9 cellular contexts compared by ENCODE assay signal in genomic region chr19:2719910-2720776, GRCh38. TPM values are rescaled to one million over a fixed set of nuclear protein-coding genes. Genes with fewer than 3 reads are reported as not detected.
DNase-seq lines count a peak whose midpoint lies in the region; ATAC-seq and TF ChIP-seq lines count a peak whose summit lies in the region.
"Had no signal": no experiment of that assay in that cellular context is flagged by ENCODE, and none has a peak within 500 bp of the region (broad histone marks: within the 10 kb centered on the region; RNA-seq: fewer than 3 reads in every experiment).

No MANE protein-coding gene starts in this region.

- CTCF ChIA-PET in activated CD4-positive, alpha-beta T cell treated with anti-CD3 and anti-CD28 coated beads, Interleukin-2, amount 10 ng/mL, durations not matched to agents 7 days and 5 days (lab: Charles Lee): interaction anchor here (1.0 kb wide), 1 partner anchor 67 kb away, joined by 3 read pairs; no protein-coding TSS in a partner anchor

- peaks cover 4% of the 10 kb centered on the region for H3K9me3 Mint-ChIP-seq in memory B cell
- peaks cover 8% of the 10 kb centered on the region for H3K9me3 Mint-ChIP-seq in activated CD4-positive, alpha-beta T cell treated with anti-CD3 and anti-CD28 coated beads, Interleukin-2, amount 10 ng/mL, durations not matched to agents 7 days and 5 days

- H3K27ac ChIP-seq in 22Rv1: peak overlapping the region; percentile 65

- TF ChIP-seq CTCF in 22Rv1 (IDR thresholded peaks at IDR 0.05): no peak
- TF ChIP-seq CTCF in mucosa of descending colon (IDR thresholded peaks at IDR 0.05): no peak

- peak; percentile 34 for ATAC-seq in memory B cell (ENCODE audit: low read depth)
- no peak for ATAC-seq in mucosa of descending colon
- ATAC-seq in GM19324 (IDR thresholded peaks at IDR 0.05; ENCODE audit: low FRiP score, unreplicated experiment): no peak

- H3K27me3 Mint-ChIP-seq in memory B cell: no peaks in the 10 kb centered on the region
- H3K27me3 Mint-ChIP-seq in activated CD4-positive, alpha-beta T cell treated with anti-CD3 and anti-CD28 coated beads, Interleukin-2, amount 10 ng/mL, durations not matched to agents 7 days and 5 days: peaks cover 20% of the 10 kb centered on the region

- H3K4me1 Mint-ChIP-seq in memory B cell: peaks cover 33% of the 10 kb centered on the region
- H3K4me1 Mint-ChIP-seq in activated CD4-positive, alpha-beta T cell treated with anti-CD3 and anti-CD28 coated beads, Interleukin-2, amount 10 ng/mL, durations not matched to agents 7 days and 5 days: peaks cover 3% of the 10 kb centered on the region

- peak overlapping the region; percentile 46 for H3K4me3 ChIP-seq in H7 (ENCODE audit: insufficient read depth, low read depth, low read length)
- H3K4me3 ChIP-seq in mucosa of descending colon: no peak overlapping the region

- H3K27me3 ChIP-seq in H7 (ENCODE audit: control insufficient read depth, insufficient read depth, low read length): peaks cover 11% of the 10 kb centered on the region

- peak overlapping the region; percentile 83 for H3K27ac Mint-ChIP-seq in memory B cell
- no peak overlapping the region for H3K27ac Mint-ChIP-seq in activated CD4-positive, alpha-beta T cell treated with anti-CD3 and anti-CD28 coated beads, Interleukin-2, amount 10 ng/mL, durations not matched to agents 7 days and 5 days

- H3K4me1 ChIP-seq in mucosa of descending colon (ENCODE audit: low read depth): no peaks in the 10 kb centered on the region

- peaks cover 7% of the 10 kb centered on the region for H3K9me3 ChIP-seq in mucosa of descending colon

- intact Hi-C loops in mucosa of descending colon (cut with DNase I, micrococcal nuclease): no loop called here

- peak overlapping the region; percentile 82 for H3K4me3 Mint-ChIP-seq in memory B cell
- no peak overlapping the region for H3K4me3 Mint-ChIP-seq in activated CD4-positive, alpha-beta T cell treated with anti-CD3 and anti-CD28 coated beads, Interleukin-2, amount 10 ng/mL, durations not matched to agents 7 days and 5 days

- POLR2A ChIA-PET in activated CD4-positive, alpha-beta T cell treated with anti-CD3 and anti-CD28 coated beads, Interleukin-2, amount 10 ng/mL, durations not matched to agents 7 days and 5 days (lab: Charles Lee): no interaction called here

- no peaks in the 10 kb centered on the region for H3K36me3 ChIP-seq in H7 (replicated peaks; ENCODE audit: control insufficient read depth, insufficient read depth, low read length)
- H3K36me3 ChIP-seq in mucosa of descending colon (ENCODE audit: low read depth): no peaks in the 10 kb centered on the region

- peaks cover 5% of the 10 kb centered on the region for H3K36me3 Mint-ChIP-seq in memory B cell
- H3K36me3 Mint-ChIP-seq in activated CD4-positive, alpha-beta T cell treated with anti-CD3 and anti-CD28 coated beads, Interleukin-2, amount 10 ng/mL, durations not matched to agents 7 days and 5 days (ENCODE audit: low read depth): no peaks in the 10 kb centered on the region

- DNase-seq in H7: peak; percentile 91
- DNase-seq in cerebellar cortex (ENCODE audit: low spot score): peak; percentile 40
- DNase-seq in memory B cell (ENCODE audit: low spot score in 2 of 2): no peak
- no peak for DNase-seq in mucosa of descending colon
- no peak for DNase-seq in NCI-H2107 treated with DMSO at 0.1 percent for 48 hours (lab: John Stamatoyannopoulos, UW; ENCODE audit: unreplicated experiment)
- DNase-seq in activated CD4-positive, alpha-beta T cell treated with anti-CD3 and anti-CD28 coated beads, Interleukin-2, amount 10 ng/mL, durations not matched to agents 7 days and 5 days: no peak
- DNase-seq: effector memory CD4-positive, alpha-beta T cell had no signal

RNA-seq across cellular contexts. Expression of gene DIRAS1, which starts 1.0 kb away (rescaled TPM):
- 8.2 and 12.2 TPM in 2 replicates for total RNA-seq in H7 (2014; rRNA removed; shearing (Covaris generic))
- 1 to 10 TPM in 1 of 3 donors, under 1 TPM in 2; 0.20 to 1.7 (median 0.80) TPM for total RNA-seq in mucosa of descending colon
- total RNA-seq in activated CD4-positive, alpha-beta T cell treated with anti-CD3 and anti-CD28 coated beads, Interleukin-2, amount 10 ng/mL, durations not matched to agents 7 days and 5 days: not detected

RNA-seq across cellular contexts. Expression of gene GNG7, which starts 17.6 kb away (rescaled TPM):
- total RNA-seq in H7 (2014; rRNA removed; shearing (Covaris generic)): 1.1 and 1.5 TPM in 2 replicates
- total RNA-seq in mucosa of descending colon: 1 to 10 TPM; 2.5 to 6.9 (median 2.9) TPM
- 1 to 10 TPM; 1.1 to 1.2 TPM for total RNA-seq in activated CD4-positive, alpha-beta T cell treated with anti-CD3 and anti-CD28 coated beads, Interleukin-2, amount 10 ng/mL, durations not matched to agents 7 days and 5 days

RNA-seq across cellular contexts. Expression of gene SLC39A3, which starts 19.7 kb away (rescaled TPM):
- 42.5 and 45.8 TPM in 2 replicates for total RNA-seq in H7 (2014; rRNA removed; shearing (Covaris generic))
- total RNA-seq in mucosa of descending colon: 10 to 100 TPM; 15.5 to 20.9 (median 19.2) TPM
- total RNA-seq in activated CD4-positive, alpha-beta T cell treated with anti-CD3 and anti-CD28 coated beads, Interleukin-2, amount 10 ng/mL, durations not matched to agents 7 days and 5 days: 10 to 100 TPM; 31.5 to 37.5 TPM

Comparison
In these comparisons a context has a peak if more than half of its experiments do, and no peak if none do; other contexts are left out.
1. DNase-seq: peak in H7 (single experiment) and cerebellar cortex (single experiment); none in memory B cell (0 of 2), mucosa of descending colon (0 of 3), NCI-H2107 treated with DMSO at 0.1 percent for 48 hours (single experiment) and activated CD4-positive, alpha-beta T cell treated with anti-CD3 and anti-CD28 coated beads, Interleukin-2, amount 10 ng/mL, durations not matched to agents 7 days and 5 days (single experiment).